ENCODE assay signal across 31 cellular contexts in genomic region chr16:21997693-21998480, GRCh38. TPM values are rescaled to one million over a fixed set of nuclear protein-coding genes. Genes with fewer than 3 reads are reported as not detected.
A peak's percentile ranks its signal among the peaks of the same experiment; 100 is the strongest.
DNase-seq lines count a peak whose midpoint lies in the region; ATAC-seq, FAIRE-seq and TF ChIP-seq lines count a peak whose summit lies in the region.
"Had no signal": no experiment of that assay in that cellular context is flagged by ENCODE, and none has a peak within 500 bp of the region (broad histone marks: within the 10 kb centered on the region; RNA-seq: fewer than 3 reads in every experiment).

No MANE protein-coding gene starts in this region.

- H4K5ac ChIP-seq in H1 (ENCODE audit: insufficient read length, low read depth, low read length), result no peak overlapping the region

- POLR2A ChIA-PET in H1 (lab: Charles Lee; ENCODE audit: partially characterized antibody) (interaction anchor here (1.2 to 1.3 kb wide), 2 partner anchors 13 to 187 kb away, joined by 3 to 4 read pairs; no protein-coding TSS in a partner anchor), RWPE1 (lab: Yijun Ruan, JAX; ENCODE audit: low non-redundant PET) (interaction anchor here (0.6 kb wide), 1 partner anchor 73 kb away, joined by 3 read pairs; no protein-coding TSS in a partner anchor)

- peaks cover 8 to 17% (median 13%) of the 10 kb centered on the region in 10 experiments; a peak in 18 of 20 replicates for H3K4me1 ChIP-seq in BLaER1 treated with 17β-estradiol and CSF1 and Interleukin-3, amounts not matched to agents 10 nM and 100 nM
- H3K4me1 ChIP-seq in H1 (replicated peaks in 1 of 4; ENCODE audit: control insufficient read depth in 3 of 4, insufficient read depth in 4 of 4, low read length in 3 of 4), result no peaks in the 10 kb centered on the region
- H3K4me1 ChIP-seq in neuronal stem cell (ENCODE audit: control insufficient read depth in 2 of 2, insufficient read depth in 1 of 2, low read depth in 1 of 2, low read length in 2 of 2), result peaks cover 0 to 5% of the 10 kb centered on the region in 2 donors
- H3K4me1 ChIP-seq: neural progenitor cell had no signal

- H2AK5ac ChIP-seq in H1 (ENCODE audit: low read depth, low read length), result no peak overlapping the region
- H2AK5ac ChIP-seq in neuronal stem cell (ENCODE audit: low read depth, low read length), result no peak overlapping the region

- H2BK15ac ChIP-seq in H1 (ENCODE audit: low read length) (no peak overlapping the region), neuronal stem cell (ENCODE audit: low read length) (no peak overlapping the region)

- TF ChIP-seq RAD21 in H1 (IDR thresholded peaks at IDR 0.05 in 1 of 2, conservative IDR thresholded peaks at IDR 0.05 in 1 of 2; ENCODE audit: low read depth in 2 of 2, low read length in 2 of 2), result no peak

- H2AFZ ChIP-seq in H1 (ENCODE audit: low read length), result peak overlapping the region; percentile 51
- peak overlapping the region; percentile 48 for H2AFZ ChIP-seq in neuronal stem cell (ENCODE audit: low read length)

- H3K56ac ChIP-seq in H1 (replicated peaks; ENCODE audit: insufficient read length, low read depth, low read length), result no peak overlapping the region

- no peak overlapping the region for H2BK5ac ChIP-seq in H1 (ENCODE audit: low read depth, low read length)
- no peak overlapping the region for H2BK5ac ChIP-seq in neuronal stem cell (ENCODE audit: low read length)

- H3K18ac ChIP-seq in H1 (ENCODE audit: extremely low read depth, low read length) (no peak overlapping the region), neuronal stem cell (ENCODE audit: low read length) (no peak overlapping the region)

- H3K23me2 ChIP-seq in H1 (ENCODE audit: low read depth, low read length), result no peaks in the 10 kb centered on the region

- in situ Hi-C loops in KBM-7 (cut with MboI; ENCODE audit: low pct_unique_long_range_greater_than_20kb, low sequenced_read_pairs), result loop anchor here (25.0 kb wide), 1 partner anchor 189 kb away; no protein-coding TSS in a partner anchor

- FAIRE-seq in H1 (lab: Jason Lieb, UNC), result no peak
- FAIRE-seq: GM12892 had no signal

- no peaks in the 10 kb centered on the region for H4K20me1 ChIP-seq in BLaER1 treated with 17β-estradiol and CSF1 and Interleukin-3, amounts not matched to agents 10 nM and 100 nM
- H4K20me1 ChIP-seq in H1 (replicated peaks in 1 of 2; ENCODE audit: control insufficient read depth in 1 of 2, insufficient read depth in 2 of 2, low read length in 2 of 2), result no peaks in the 10 kb centered on the region

- H3K4me3 ChIP-seq in BLaER1 treated with 17β-estradiol and CSF1 and Interleukin-3, amounts not matched to agents 10 nM and 100 nM, result no peak overlapping the region
- H3K4me3 ChIP-seq in H1 (ENCODE audit: extremely low read depth in 1 of 4, insufficient read depth in 2 of 4, low read depth in 3 of 4, low read length in 4 of 4), result no peak overlapping the region
- H3K4me3 ChIP-seq in neuronal stem cell (ENCODE audit: low read length in 2 of 2), result no peak overlapping the region
- H3K4me3 ChIP-seq: body of pancreas, neural progenitor cell, right atrium auricular region had no signal

- H3K14ac ChIP-seq in H1 (ENCODE audit: insufficient read length) (no peak overlapping the region), neuronal stem cell (ENCODE audit: low read length) (no peak overlapping the region)

- no peak for TF ChIP-seq CTCF in H1 (IDR thresholded peaks at IDR 0.05; ENCODE audit: control extremely low read depth in 1 of 3, insufficient read depth in 1 of 3, low read depth in 1 of 3, low read length in 3 of 3)
- no peak for TF ChIP-seq CTCF in RWPE1 (conservative IDR thresholded peaks at IDR 0.05; ENCODE audit: low read depth)

- H3K23ac ChIP-seq in H1 (ENCODE audit: insufficient read length) (no peak overlapping the region), neuronal stem cell (ENCODE audit: low read depth, low read length, poor library complexity) (no peak overlapping the region)

- H3K36me3 ChIP-seq in BLaER1 treated with 17β-estradiol and CSF1 and Interleukin-3, amounts not matched to agents 10 nM and 100 nM, result no peaks in the 10 kb centered on the region
- H3K36me3 ChIP-seq in H1 (ENCODE audit: control insufficient read depth in 2 of 4, insufficient read depth in 4 of 4, low read length in 3 of 4) (no peaks in the 10 kb centered on the region), neuronal stem cell (replicated peaks in 1 of 2; ENCODE audit: control insufficient read depth in 2 of 2, insufficient read depth in 2 of 2, low read length in 2 of 2) (no peaks in the 10 kb centered on the region)
- H3K36me3 ChIP-seq: neural progenitor cell, right atrium auricular region had no signal

- no peak for TF ChIP-seq EP300 in H1 (IDR thresholded peaks at IDR 0.05; ENCODE audit: borderline replicate concordance in 1 of 2, low read depth in 2 of 2, low read length in 2 of 2)

- H3K79me1 ChIP-seq in H1 (ENCODE audit: low read depth, low read length) (no peaks in the 10 kb centered on the region), neuronal stem cell (ENCODE audit: low read depth, low read length) (no peaks in the 10 kb centered on the region)

- H3K9ac ChIP-seq in BLaER1 treated with 17β-estradiol and CSF1 and Interleukin-3, amounts not matched to agents 10 nM and 100 nM, result no peak overlapping the region
- H3K9ac ChIP-seq in H1 (replicated peaks in 1 of 4; ENCODE audit: extremely low read depth in 1 of 4, low read depth in 3 of 4, low read length in 3 of 4) (no peak overlapping the region), neuronal stem cell (ENCODE audit: low read depth, low read length, poor library complexity) (no peak overlapping the region)
- H3K9ac ChIP-seq: neural progenitor cell had no signal

- no peak overlapping the region for H3K4ac ChIP-seq in H1 (replicated peaks; ENCODE audit: insufficient read length, low read depth, low read length)
- no peak overlapping the region for H3K4ac ChIP-seq in neuronal stem cell (ENCODE audit: low read length)

- no peak overlapping the region for H2BK20ac ChIP-seq in H1 (ENCODE audit: low read length)

- H3K27ac ChIP-seq in BLaER1 treated with 17β-estradiol and CSF1 and Interleukin-3, amounts not matched to agents 10 nM and 100 nM, result peak overlapping the region in 2 of 11 experiments; percentile 6 to 43; a peak in 1 of 22 replicates
- H3K27ac ChIP-seq in H1 (ENCODE audit: low read depth, low read length) (no peak overlapping the region), neuronal stem cell (replicated peaks; ENCODE audit: low read length) (no peak overlapping the region), RWPE1 (no peak overlapping the region)
- H3K27ac ChIP-seq: body of pancreas, neural progenitor cell had no signal

- DNase-seq in KBM-7 (peak; percentile 29), H1 (ENCODE audit: low read depth in 1 of 2, low spot score in 2 of 2) (no peak), neuronal stem cell (ENCODE audit: low spot score) (no peak), RWPE1 (ENCODE audit: low spot score) (no peak)
- DNase-seq in activated CD4-positive, alpha-beta T cell treated with anti-CD3 and anti-CD28 coated beads for 48 hours, result no peak
- DNase-seq: activated CD4-positive, alpha-beta memory T cell treated with anti-CD3 and anti-CD28 coated beads, Interleukin-2, amount 10 ng/mL, durations not matched to agents 7 days and 5 days; activated CD4-positive, alpha-beta T cell treated with anti-CD3 and anti-CD28 coated beads for 1 hour; activated CD8-positive, alpha-beta memory T cell treated with anti-CD3 and anti-CD28 coated beads, Interleukin-2, amount 50 U/mL, for 4 hours; activated naive CD4-positive, alpha-beta T cell treated with anti-CD3 and anti-CD28 coated beads, Interleukin-2, amount 10 ng/mL, durations not matched to agents 7 days and 5 days; body of pancreas; NCI-H1092 treated with DMSO at 0.1 percent for 48 hours; NCI-H1694 treated with DMSO at 0.1 percent for 48 hours; NCI-H446; NCI-H774; RPMI8226; stimulated activated CD4-positive, alpha-beta T cell treated with anti-CD3 and anti-CD28 coated beads, Interleukin-12 subunit alpha, Interleukin-12 subunit beta, amount 100 ng/mL, for 4 hours; stimulated activated CD4-positive, alpha-beta T cell treated with anti-CD3 and anti-CD28 coated beads, Interleukin-2, amount 100 ng/mL, for 48 hours; trophoblast cell had no signal

- 89% methylated on average over 7 of the region's 7 CpGs; no CpG with 5 or more reads in 1 of the 2 experiments for WGBS in H1 (ENCODE audit: extremely low coverage in 1 of 2, insufficient coverage in 1 of 2, insufficient read length in 1 of 2, insufficient replicate concordance in 2 of 2, low coverage in 1 of 2, low lambda C conversion rate in 2 of 2, missing lambda C conversion rate in 1 of 2), 2 experiments
- no CpG with 5 or more reads among the region's 7 CpGs for WGBS in neuronal stem cell (ENCODE audit: extremely low coverage in 2 of 2, insufficient read length in 2 of 2, insufficient replicate concordance in 1 of 2), 2 donors

- H3K4me2 ChIP-seq in BLaER1 treated with 17β-estradiol and CSF1 and Interleukin-3, amounts not matched to agents 10 nM and 100 nM, result peak overlapping the region; percentile 10 to 65 (median 34); a peak in 20 of 22 replicates
- no peak overlapping the region for H3K4me2 ChIP-seq in H1 (ENCODE audit: insufficient read depth in 1 of 2, low read depth in 2 of 2, low read length in 2 of 2)
- H3K4me2 ChIP-seq in neuronal stem cell (ENCODE audit: insufficient read depth, low read length, poor library complexity, severe bottlenecking), result no peak overlapping the region
- H3K4me2 ChIP-seq: neural progenitor cell had no signal

- H4K91ac ChIP-seq in H1 (replicated peaks; ENCODE audit: insufficient read length, low read length) (no peak overlapping the region), neuronal stem cell (ENCODE audit: low read depth, low read length, poor library complexity) (no peak overlapping the region)

- H3K9me3 ChIP-seq in BLaER1 treated with 17β-estradiol and CSF1 and Interleukin-3, amounts not matched to agents 10 nM and 100 nM (replicated peaks in 1 of 11), result no peaks in the 10 kb centered on the region; a peak in 1 of 22 replicates
- H3K9me3 ChIP-seq in H1 (ENCODE audit: insufficient read depth in 2 of 2, low read depth in 1 of 2, low read length in 1 of 2) (no peaks in the 10 kb centered on the region), neuronal stem cell (replicated peaks in 1 of 2; ENCODE audit: control insufficient read depth in 2 of 2, insufficient read depth in 1 of 2, low read depth in 1 of 2, low read length in 2 of 2) (no peaks in the 10 kb centered on the region)
- H3K9me3 ChIP-seq: body of pancreas, right atrium auricular region had no signal

- CTCF ChIA-PET in H1 (lab: Charles Lee; ENCODE audit: partially characterized antibody), result interaction anchor here (0.6 to 19.4 kb wide), 11 partner anchors 7 to 809 kb away, joined by 3 to 247 read pairs (median 4); partner anchors contain the start of genes MOSMO and VWA3A
- CTCF ChIA-PET in RWPE1 (lab: Yijun Ruan, JAX), result interaction anchor here (1.6 to 2.7 kb wide), 2 partner anchors 80 to 101 kb away, joined by 6 to 13 read pairs; no protein-coding TSS in a partner anchor

- ATAC-seq in HG03097 (IDR thresholded peaks at IDR 0.05; ENCODE audit: low FRiP score, unreplicated experiment) (no peak), GM19351 (IDR thresholded peaks at IDR 0.05; ENCODE audit: unreplicated experiment) (no peak)
- ATAC-seq: body of pancreas, HCT116 had no signal

- H3K27me3 ChIP-seq in BLaER1 treated with 17β-estradiol and CSF1 and Interleukin-3, amounts not matched to agents 10 nM and 100 nM, result no peaks in the 10 kb centered on the region
- H3K27me3 ChIP-seq in H1 (replicated peaks in 1 of 4; ENCODE audit: control insufficient read depth in 3 of 4, extremely low read depth in 1 of 4, insufficient read depth in 3 of 4, low read length in 3 of 4) (no peaks in the 10 kb centered on the region), neuronal stem cell (ENCODE audit: control insufficient read depth in 3 of 3, insufficient read depth in 3 of 3, low read depth in 1 of 3, low read length in 3 of 3) (no peaks in the 10 kb centered on the region)
- H3K27me3 ChIP-seq: body of pancreas, neural progenitor cell, right atrium auricular region had no signal

- no peaks in the 10 kb centered on the region for H3K79me2 ChIP-seq in H1 (ENCODE audit: control insufficient read depth in 1 of 2, insufficient read depth in 2 of 2, low read length in 2 of 2)

- H2BK120ac ChIP-seq in H1 (replicated peaks; ENCODE audit: low read depth, low read length), result no peak overlapping the region
- no peak overlapping the region for H2BK120ac ChIP-seq in neuronal stem cell (ENCODE audit: low read depth, low read length)

- H4K8ac ChIP-seq in H1 (ENCODE audit: extremely low read depth, insufficient read depth, low read length), result no peak overlapping the region
- no peak overlapping the region for H4K8ac ChIP-seq in neuronal stem cell (ENCODE audit: low read depth, low read length)

- TF ChIP-seq POLR2A in H1 (IDR thresholded peaks at IDR 0.05; ENCODE audit: control extremely low read depth in 1 of 2, low read depth in 2 of 2, low read length in 2 of 2), result no peak

- no peak overlapping the region for H2BK12ac ChIP-seq in H1 (ENCODE audit: low read depth, low read length)
- no peak overlapping the region for H2BK12ac ChIP-seq in neuronal stem cell (ENCODE audit: low read length)

RNA-seq across cellular contexts. Expression of gene PDZD9, which starts 3.0 kb away (rescaled TPM):
- total RNA-seq in H1 (2021; fragmentation: NEBNext Ultra II Directional; extraction: Animal tissue kit (Norgen Biotek cat#: 25700)), result not detected in 2 replicates
- polyA plus RNA-seq in H1 (2011; rRNA removed), result not detected in 2 replicates
- not detected for polyA plus RNA-seq in H1 (2011; cell fraction: cytosol; rRNA removed)
- not detected for polyA plus RNA-seq in H1 (2011; cell fraction: nucleus; rRNA removed)
- not detected in 4 replicates for polyA plus RNA-seq in H1 (2012, experiment 1 of 2)
- polyA plus RNA-seq in H1 (2012, experiment 2 of 2), result not detected
- not detected for polyA plus RNA-seq in H1 (2013, experiment 1 of 2)
- not detected for polyA plus RNA-seq in H1 (2013, experiment 2 of 2)
- polyA minus RNA-seq in H1 (2011; rRNA and poly(A)+ RNA removed), result not detected in 2 replicates
- not detected for polyA minus RNA-seq in H1 (2011; cell fraction: cytosol; rRNA and poly(A)+ RNA removed)
- not detected for polyA minus RNA-seq in H1 (2011; cell fraction: nucleus; rRNA and poly(A)+ RNA removed)
- polyA plus RNA-seq in neuronal stem cell (2013, experiment 1 of 2), result 0.07 TPM
- polyA plus RNA-seq in neuronal stem cell (2013, experiment 2 of 2), result 0.06 TPM
- total RNA-seq: activated CD4-positive, alpha-beta memory T cell treated with anti-CD3 and anti-CD28 coated beads, Interleukin-2, amount 10 ng/mL, durations not matched to agents 7 days and 5 days; body of pancreas; fibroblast of lung; mesenteric fat pad; myocyte; OCI-LY7; right atrium auricular region had no signal
- polyA plus RNA-seq: AG04450, BJ, fibroblast of lung had no signal

RNA-seq across cellular contexts. Expression of gene MOSMO, which starts 10.0 kb away (rescaled TPM):
- total RNA-seq in H1 (2021; fragmentation: NEBNext Ultra II Directional; extraction: Animal tissue kit (Norgen Biotek cat#: 25700)), result 13.1 and 14.8 TPM in 2 replicates
- polyA plus RNA-seq in H1 (2011; rRNA removed), result 7.8 and 8.6 TPM in 2 replicates
- polyA plus RNA-seq in H1 (2011; cell fraction: cytosol; rRNA removed), result 8.3 TPM
- 9.6 TPM for polyA plus RNA-seq in H1 (2011; cell fraction: nucleus; rRNA removed)
- 8.5 to 14.4 TPM (median 11.8 TPM) in 4 replicates for polyA plus RNA-seq in H1 (2012, experiment 1 of 2)
- polyA plus RNA-seq in H1 (2012, experiment 2 of 2), result 4.4 TPM
- polyA plus RNA-seq in H1 (2013, experiment 1 of 2), result 11.7 TPM
- 13.9 TPM for polyA plus RNA-seq in H1 (2013, experiment 2 of 2)
- polyA minus RNA-seq in H1 (2011; rRNA and poly(A)+ RNA removed), result 9.6 and 12.2 TPM in 2 replicates
- 9.3 TPM for polyA minus RNA-seq in H1 (2011; cell fraction: cytosol; rRNA and poly(A)+ RNA removed)
- polyA minus RNA-seq in H1 (2011; cell fraction: nucleus; rRNA and poly(A)+ RNA removed), result 17.6 TPM
- polyA plus RNA-seq in neuronal stem cell (2013, experiment 1 of 2), result 15.1 TPM
- 16.3 TPM for polyA plus RNA-seq in neuronal stem cell (2013, experiment 2 of 2)

RNA-seq across cellular contexts. Expression of gene UQCRC2, which starts 44.7 kb away (rescaled TPM):
- 182 TPM in 2 replicates for total RNA-seq in H1 (2021; fragmentation: NEBNext Ultra II Directional; extraction: Animal tissue kit (Norgen Biotek cat#: 25700))
- polyA plus RNA-seq in H1 (2011; rRNA removed), result 63.3 and 94.4 TPM in 2 replicates
- 170 TPM for polyA plus RNA-seq in H1 (2011; cell fraction: cytosol; rRNA removed)
- 73.2 TPM for polyA plus RNA-seq in H1 (2011; cell fraction: nucleus; rRNA removed)
- polyA plus RNA-seq in H1 (2012, experiment 1 of 2), result 154 to 256 TPM (median 181 TPM) in 4 replicates
- polyA plus RNA-seq in H1 (2012, experiment 2 of 2), result 11.5 TPM
- polyA plus RNA-seq in H1 (2013, experiment 1 of 2), result 107 TPM
- polyA plus RNA-seq in H1 (2013, experiment 2 of 2), result 99.1 TPM
- 276 and 283 TPM in 2 replicates for polyA minus RNA-seq in H1 (2011; rRNA and poly(A)+ RNA removed)
- 87.7 TPM for polyA minus RNA-seq in H1 (2011; cell fraction: cytosol; rRNA and poly(A)+ RNA removed)
- polyA minus RNA-seq in H1 (2011; cell fraction: nucleus; rRNA and poly(A)+ RNA removed), result 104 TPM
- polyA plus RNA-seq in neuronal stem cell (2013, experiment 1 of 2), result 113 TPM
- polyA plus RNA-seq in neuronal stem cell (2013, experiment 2 of 2), result 119 TPM

Comparison
In these comparisons a context has a peak if more than half of its experiments do, and no peak if none do; other contexts are left out.
1. H3K4me2 ChIP-seq: peak in BLaER1 treated with 17β-estradiol and CSF1 and Interleukin-3, amounts not matched to agents 10 nM and 100 nM (11 of 11); none in H1 (0 of 2) and neuronal stem cell (single experiment).